Comparison of ENCODE assay signal across 8 cellular contexts in the genomic region with DNA sequence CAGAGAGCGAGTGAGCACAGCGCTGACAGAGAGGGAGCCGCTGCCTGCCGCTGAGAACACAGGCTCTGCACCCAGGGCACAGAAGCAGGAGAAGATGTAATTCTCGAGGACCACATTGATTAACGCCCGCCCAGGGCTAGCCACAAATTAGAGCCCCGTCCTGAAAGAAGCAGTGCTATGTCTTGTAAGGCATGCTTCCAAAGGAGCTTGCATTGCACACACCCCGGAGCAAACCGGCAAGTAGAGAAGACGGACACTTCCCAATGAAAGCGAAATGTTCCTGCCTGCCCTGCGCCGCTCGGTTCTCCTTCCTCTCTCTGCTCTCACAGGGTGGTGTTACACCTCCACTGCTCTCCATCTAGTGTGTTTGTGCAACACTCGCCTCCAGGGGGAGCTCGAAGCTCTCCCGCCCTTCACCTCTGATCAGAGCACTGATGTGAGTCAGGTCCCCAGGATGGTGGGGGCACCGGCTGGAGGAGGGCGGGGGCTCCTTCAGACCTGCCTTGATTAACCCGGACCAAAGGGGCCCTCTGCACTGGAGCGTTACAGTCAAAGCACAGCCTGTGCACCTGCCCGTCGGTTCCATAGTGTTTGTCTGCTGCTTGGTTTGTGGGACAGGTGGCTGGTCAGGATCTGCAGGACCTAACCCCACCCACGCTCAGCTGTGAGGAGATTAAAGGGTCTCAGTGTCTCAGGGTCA.
DNase-seq lines count a peak whose midpoint lies in the region; ATAC-seq and TF ChIP-seq lines count a peak whose summit lies in the region.

No MANE protein-coding gene starts in this region.

- peak; percentile 56 to 78 (median 65) for TF ChIP-seq CTCF in body of pancreas (IDR thresholded peaks at IDR 0.05)

- no peak overlapping the region for H3K27ac Mint-ChIP-seq in T-helper 2 cell treated with Interferon-gamma antibody and Interleukin-4, amounts not matched to agents 5 μg/mL and 100 μg/mL, for 36 hours

- no peak for TF ChIP-seq POLR2A in body of pancreas (IDR thresholded peaks at IDR 0.05)

- peaks cover 1% of the 10 kb centered on the region for H3K4me1 Mint-ChIP-seq in T-helper 2 cell treated with Interferon-gamma antibody and Interleukin-4, amounts not matched to agents 5 μg/mL and 100 μg/mL, for 36 hours (ENCODE audit: low read depth)

- 2 to 6% methylated on average over 16 to 25 of the region's 25 CpGs for WGBS in body of pancreas, 2 donors

- H3K9me3 ChIP-seq in body of pancreas, result no peaks in the 10 kb centered on the region

- ATAC-seq in GM18511 (IDR thresholded peaks at IDR 0.05; ENCODE audit: unreplicated experiment) (peak; percentile 94), HG02981 (IDR thresholded peaks at IDR 0.05; ENCODE audit: unreplicated experiment) (peak; percentile 84), body of pancreas (peak; percentile 81)

- peak; percentile 61 for DNase-seq in 8988T
- peak; percentile 82 for DNase-seq in NCI-H1694 treated with DMSO at 0.1 percent for 48 hours (lab: John Stamatoyannopoulos, UW)
- DNase-seq in T-helper 2 cell treated with Interferon-gamma antibody and Interleukin-4, amounts not matched to agents 5 μg/mL and 100 μg/mL, for 36 hours (ENCODE audit: low spot score), result peak; percentile 52
- DNase-seq in body of pancreas, result peak; percentile 61 to 77 (median 72)
- peak; percentile 96 for DNase-seq in left kidney (ENCODE audit: low read depth, low spot score)
- DNase-seq in stimulated activated CD4-positive, alpha-beta T cell treated with anti-CD3 and anti-CD28 coated beads, TNF-alpha, amount 100 ng/mL, for 4 hours (ENCODE audit: low read depth in 3 of 3), result peak; percentile 29 to 35 (median 34)

- H3K36me3 ChIP-seq in body of pancreas (replicated peaks in 1 of 2; ENCODE audit: insufficient read depth in 1 of 2, low read depth in 2 of 2), result no peaks in the 10 kb centered on the region

- H3K4me3 ChIP-seq in body of pancreas, result no peak overlapping the region

- peaks cover 13% of the 10 kb centered on the region for H3K27me3 Mint-ChIP-seq in T-helper 2 cell treated with Interferon-gamma antibody and Interleukin-4, amounts not matched to agents 5 μg/mL and 100 μg/mL, for 36 hours (ENCODE audit: low read depth)

- H3K27me3 ChIP-seq in body of pancreas, result no peaks in the 10 kb centered on the region

- intact Hi-C loops in body of pancreas (cut with DNase I), result no loop called here

- H3K27ac ChIP-seq in body of pancreas, result no peak overlapping the region

- H3K9me3 Mint-ChIP-seq in T-helper 2 cell treated with Interferon-gamma antibody and Interleukin-4, amounts not matched to agents 5 μg/mL and 100 μg/mL, for 36 hours, result no peaks in the 10 kb centered on the region

- H3K4me3 Mint-ChIP-seq in T-helper 2 cell treated with Interferon-gamma antibody and Interleukin-4, amounts not matched to agents 5 μg/mL and 100 μg/mL, for 36 hours, result peak overlapping the region; percentile 20

- H3K4me1 ChIP-seq in body of pancreas, result peaks cover 19% of the 10 kb centered on the region

- H3K36me3 Mint-ChIP-seq in T-helper 2 cell treated with Interferon-gamma antibody and Interleukin-4, amounts not matched to agents 5 μg/mL and 100 μg/mL, for 36 hours (ENCODE audit: low read depth), result no peaks in the 10 kb centered on the region

Comparison
In these comparisons a context has a peak if more than half of its experiments do, and no peak if none do; other contexts are left out.
1. DNase-seq: peak in every context shown above with its lines; median percentile 96 in left kidney; 82 in NCI-H1694 treated with DMSO at 0.1 percent for 48 hours; 72 in body of pancreas; 61 in 8988T; 52 in T-helper 2 cell treated with Interferon-gamma antibody and Interleukin-4, amounts not matched to agents 5 μg/mL and 100 μg/mL, for 36 hours; 34 in stimulated activated CD4-positive, alpha-beta T cell treated with anti-CD3 and anti-CD28 coated beads, TNF-alpha, amount 100 ng/mL, for 4 hours.